ENCODE assay signal across 1 cellular context in genomic region chr17:64412944-64413381, GRCh38.
TF ChIP-seq lines count a peak whose summit lies in the region.

No MANE protein-coding gene starts in this region.

TF ChIP-seq in endothelial cell of umbilical vein, 7 proteins besides CTCF, POLR2A, EP300 and RAD21 (continued from another document):
- no peak for TF ChIP-seq MAX (IDR thresholded peaks at IDR 0.05; ENCODE audit: insufficient read depth, insufficient read length)
TF ChIP-seq in endothelial cell of umbilical vein: peak in this region for 0.
